Comparison of ENCODE assay signal across 21 cellular contexts in the genomic region with DNA sequence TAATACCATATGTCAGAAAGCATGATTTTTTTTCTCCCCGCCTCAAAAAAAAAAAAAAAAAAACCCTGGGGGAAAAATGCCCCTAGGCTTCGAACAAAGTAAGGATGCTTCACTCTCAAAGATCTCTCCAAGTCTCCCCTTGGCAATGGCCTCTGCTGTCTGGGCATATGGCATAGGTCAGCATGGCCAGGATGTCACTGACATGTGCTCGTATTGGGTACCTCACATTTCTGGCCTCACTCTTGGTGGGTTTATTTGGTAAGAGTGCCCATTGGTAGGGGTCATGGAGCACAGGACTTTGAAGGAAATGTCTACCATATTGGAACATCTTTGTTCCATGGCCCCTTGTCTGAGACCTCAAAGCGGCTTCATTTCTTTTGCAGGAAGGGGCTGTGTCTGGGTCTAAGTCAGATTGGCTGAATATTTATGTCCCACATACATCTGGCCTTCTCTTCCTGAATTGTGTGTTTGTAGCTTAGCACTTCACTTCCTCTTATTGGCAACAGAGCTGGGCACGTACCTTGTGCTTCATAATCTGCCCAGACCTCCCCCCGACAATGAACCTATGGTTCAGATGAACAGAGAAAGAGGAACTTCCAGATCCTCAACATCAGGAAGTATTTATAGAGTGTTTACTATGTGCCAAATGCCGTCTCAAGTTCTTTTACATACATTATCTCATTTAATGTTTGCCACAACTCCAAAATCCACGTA. TPM values are rescaled to one million over a fixed set of nuclear protein-coding genes. Genes with fewer than 3 reads are reported as not detected.
DNase-seq lines count a peak whose midpoint lies in the region; ATAC-seq and TF ChIP-seq lines count a peak whose summit lies in the region.
"Had no signal": no experiment of that assay in that cellular context is flagged by ENCODE, and none has a peak within 500 bp of the region (broad histone marks: within the 10 kb centered on the region; RNA-seq: fewer than 3 reads in every experiment).

No MANE protein-coding gene starts in this region.

- H3K4me3 Mint-ChIP-seq in T-helper 17 cell (no peak overlapping the region), progenitor cell of endocrine pancreas (ENCODE audit: low read depth) (no peak overlapping the region)
- H3K4me3 Mint-ChIP-seq: activated naive CD8-positive, alpha-beta T cell treated with anti-CD3 and anti-CD28 coated beads, Interleukin-2, amount 10 ng/mL, durations not matched to agents 7 days and 5 days; CD8-positive, alpha-beta T cell; effector memory CD8-positive, alpha-beta T cell; neural progenitor cell; stimulated activated naive CD8-positive, alpha-beta T cell treated with anti-CD3 and anti-CD28 coated beads, Interleukin-15, amount 100 ng/mL, for 72 hours had no signal

- H3K36me3 Mint-ChIP-seq in T-helper 17 cell (ENCODE audit: low read depth): no peaks in the 10 kb centered on the region
- H3K36me3 Mint-ChIP-seq in progenitor cell of endocrine pancreas (ENCODE audit: insufficient read depth): no peaks in the 10 kb centered on the region
- H3K36me3 Mint-ChIP-seq: activated naive CD8-positive, alpha-beta T cell treated with anti-CD3 and anti-CD28 coated beads, Interleukin-2, amount 10 ng/mL, durations not matched to agents 7 days and 5 days; CD8-positive, alpha-beta T cell; neural progenitor cell had no signal

- intact Hi-C loops in head of caudate nucleus (cut with DNase I): no loop called here

- H3K9me3 Mint-ChIP-seq in progenitor cell of endocrine pancreas (ENCODE audit: low read depth): no peaks in the 10 kb centered on the region
- H3K9me3 Mint-ChIP-seq: activated naive CD8-positive, alpha-beta T cell treated with anti-CD3 and anti-CD28 coated beads, Interleukin-2, amount 10 ng/mL, durations not matched to agents 7 days and 5 days; CD8-positive, alpha-beta T cell; effector memory CD8-positive, alpha-beta T cell; neural progenitor cell; stimulated activated naive CD8-positive, alpha-beta T cell treated with anti-CD3 and anti-CD28 coated beads, Interleukin-15, amount 100 ng/mL, for 72 hours had no signal

- H3K9me3 ChIP-seq in T-helper 17 cell (ENCODE audit: control insufficient read depth, low read length, poor library complexity, severe bottlenecking): no peaks in the 10 kb centered on the region
- H3K9me3 ChIP-seq: esophagus muscularis mucosa, HAP-1, tibial nerve had no signal

- H3K4me1 Mint-ChIP-seq in T-helper 17 cell (no peaks in the 10 kb centered on the region), progenitor cell of endocrine pancreas (ENCODE audit: low read depth) (no peaks in the 10 kb centered on the region)
- H3K4me1 Mint-ChIP-seq: activated naive CD8-positive, alpha-beta T cell treated with anti-CD3 and anti-CD28 coated beads, Interleukin-2, amount 10 ng/mL, durations not matched to agents 7 days and 5 days; neural progenitor cell; stimulated activated naive CD8-positive, alpha-beta T cell treated with anti-CD3 and anti-CD28 coated beads, Interleukin-15, amount 100 ng/mL, for 72 hours had no signal

- ATAC-seq in T-helper 17 cell: peak; percentile 60
- ATAC-seq: CD8-positive, alpha-beta T cell; effector memory CD8-positive, alpha-beta T cell; stimulated activated naive CD8-positive, alpha-beta T cell treated with anti-CD3 and anti-CD28 coated beads, Interleukin-15, amount 100 ng/mL, for 72 hours had no signal

- H3K27ac Mint-ChIP-seq in T-helper 17 cell: no peak overlapping the region
- H3K27ac Mint-ChIP-seq in progenitor cell of endocrine pancreas: no peak overlapping the region
- H3K27ac Mint-ChIP-seq: activated naive CD8-positive, alpha-beta T cell treated with anti-CD3 and anti-CD28 coated beads, Interleukin-2, amount 10 ng/mL, durations not matched to agents 7 days and 5 days; CD8-positive, alpha-beta T cell; effector memory CD8-positive, alpha-beta T cell; neural progenitor cell had no signal

- no peak for TF ChIP-seq CTCF in progenitor cell of endocrine pancreas (IDR thresholded peaks at IDR 0.05; ENCODE audit: unreplicated experiment)

- peak; percentile 8 for DNase-seq in CMK (ENCODE audit: low read depth)
- DNase-seq in MV-4-11 (lab: John Stamatoyannopoulos, UW): peak; percentile 88
- DNase-seq in T-helper 17 cell: no peak
- peak; percentile 31 for DNase-seq in medulla oblongata (ENCODE audit: extremely low spot score)
- DNase-seq in D341Med (ENCODE audit: low spot score): no peak
- no peak for DNase-seq in progenitor cell of endocrine pancreas (ENCODE audit: low spot score, unreplicated experiment)
- DNase-seq in GM19238 (ENCODE audit: insufficient read length, low spot score): no peak
- no peak for DNase-seq in head of caudate nucleus
- DNase-seq: activated naive CD8-positive, alpha-beta T cell treated with anti-CD3 and anti-CD28 coated beads, Interleukin-2, amount 10 ng/mL, durations not matched to agents 7 days and 5 days; CD8-positive, alpha-beta T cell; DMS79 treated with DMSO at 0.1 percent for 48 hours; effector memory CD8-positive, alpha-beta T cell; NCI-H1694; NCI-H69; PC-9; stimulated activated naive CD8-positive, alpha-beta T cell treated with anti-CD3 and anti-CD28 coated beads, Interleukin-15, amount 100 ng/mL, for 72 hours; T-helper 9 cell had no signal

- peaks cover 65% of the 10 kb centered on the region for H3K27me3 Mint-ChIP-seq in T-helper 17 cell
- peaks cover 53% of the 10 kb centered on the region for H3K27me3 Mint-ChIP-seq in progenitor cell of endocrine pancreas

RNA-seq across cellular contexts. Expression of gene OAS1, which starts 36.3 kb away (rescaled TPM):
- 10 to 100 TPM; 16.0 to 16.2 TPM for total RNA-seq in T-helper 17 cell
- total RNA-seq in progenitor cell of endocrine pancreas: 0.38 TPM in 1 of 2 replicates, not detected in the other

Comparison
In these comparisons a context has a peak if more than half of its experiments do, and no peak if none do; other contexts are left out.
1. DNase-seq: peak in CMK (single experiment), MV-4-11 (single experiment) and medulla oblongata (single experiment); none in T-helper 17 cell (0 of 3), D341Med (single experiment), progenitor cell of endocrine pancreas (single experiment), GM19238 (single experiment) and head of caudate nucleus (0 of 42).
2. RNA of gene OAS1, which starts 36.3 kb away (total RNA-seq): 16.0 to 16.2 TPM in T-helper 17 cell; 0.38 TPM in progenitor cell of endocrine pancreas; every median in the first group is over 10 times any median in the second.